ENCODE assay signal across 12 cellular contexts in genomic region chr7:77426521-77427051, GRCh38. TPM values are rescaled to one million over a fixed set of nuclear protein-coding genes. Genes with fewer than 3 reads are reported as not detected.
DNase-seq lines count a peak whose midpoint lies in the region; ATAC-seq and TF ChIP-seq lines count a peak whose summit lies in the region.
"Had no signal": no experiment of that assay in that cellular context is flagged by ENCODE, and none has a peak within 500 bp of the region (broad histone marks: within the 10 kb centered on the region; RNA-seq: fewer than 3 reads in every experiment).

No MANE protein-coding gene starts in this region.

- H3K4me2 ChIP-seq in PC-3 (ENCODE audit: low read length) = peak overlapping the region; percentile 80
- no peak overlapping the region for H3K4me2 ChIP-seq in parathyroid adenoma (ENCODE audit: low read length)

- peak overlapping the region; percentile 60 for H3K4me3 ChIP-seq in PC-3 (ENCODE audit: low read length)
- no peak overlapping the region for H3K4me3 ChIP-seq in parathyroid adenoma (ENCODE audit: low read depth, low read length)
- H3K4me3 ChIP-seq in CD4-positive, alpha-beta memory T cell (ENCODE audit: low read length in 2 of 2) = no peak overlapping the region

- peaks cover 0 to 3% of the 10 kb centered on the region in 2 donors for H3K27me3 Mint-ChIP-seq in CD4-positive, alpha-beta memory T cell

- POLR2A ChIA-PET in PC-3 (lab: Charles Lee; ENCODE audit: unreplicated experiment) = interaction anchor here (1.5 kb wide), 1 partner anchor 11 kb away, joined by 40 read pairs; no protein-coding TSS in a partner anchor
- POLR2A ChIA-PET in RWPE1 (lab: Yijun Ruan, JAX; ENCODE audit: low non-redundant PET) = no interaction called here
- POLR2A ChIA-PET in CD4-positive, alpha-beta memory T cell (lab: Charles Lee; ENCODE audit: partially characterized antibody) = no interaction called here

- no peak for ATAC-seq in PC-3
- ATAC-seq: stimulated activated naive CD8-positive, alpha-beta T cell treated with anti-CD3 and anti-CD28 coated beads, Interleukin-15, amount 100 ng/mL, for 72 hours had no signal

- H3K9me2 ChIP-seq in PC-3 (replicated peaks; ENCODE audit: low read length) = no peaks in the 10 kb centered on the region

- no peak for TF ChIP-seq CTCF in PC-3 (conservative IDR thresholded peaks at IDR 0.05; ENCODE audit: low read depth, low read length)
- no peak for TF ChIP-seq CTCF in parathyroid adenoma (IDR thresholded peaks at IDR 0.05)
- no peak for TF ChIP-seq CTCF in RWPE1 (conservative IDR thresholded peaks at IDR 0.05; ENCODE audit: low read depth)

- DNase-seq in ELF-1 (ENCODE audit: low read depth, low spot score) (peak; percentile 49), PC-3 (peak; percentile 26), fibroblast of peridontal ligament (ENCODE audit: extremely low read depth) (peak; percentile 66), posterior vena cava (ENCODE audit: low spot score) (no peak), RWPE1 (ENCODE audit: low spot score) (no peak), GOT3 (lab: John Stamatoyannopoulos, UW) (no peak)
- no peak for DNase-seq in CD4-positive, alpha-beta memory T cell
- DNase-seq: activated naive CD4-positive, alpha-beta T cell treated with anti-CD3 and anti-CD28 coated beads, Interleukin-2, amount 50 U/mL, for 16 hours; DMS79; glutamatergic neuron; stimulated activated naive CD8-positive, alpha-beta T cell treated with anti-CD3 and anti-CD28 coated beads, Interleukin-15, amount 100 ng/mL, for 72 hours had no signal

- H3K9ac ChIP-seq in PC-3 (ENCODE audit: low read length) = peak overlapping the region; percentile 64
- H3K9ac ChIP-seq in parathyroid adenoma = no peak overlapping the region

- H3K36me3 Mint-ChIP-seq in CD4-positive, alpha-beta memory T cell = no peaks in the 10 kb centered on the region

- H3K27me3 ChIP-seq in PC-3 (ENCODE audit: low read length) (no peaks in the 10 kb centered on the region), parathyroid adenoma (ENCODE audit: control insufficient read depth, insufficient read depth, low read length) (no peaks in the 10 kb centered on the region)
- no peaks in the 10 kb centered on the region for H3K27me3 ChIP-seq in CD4-positive, alpha-beta memory T cell (ENCODE audit: insufficient read depth, low read length)

- intact Hi-C loops in PC-3 (cut with micrococcal nuclease) = loop anchor here (5.0 to 10.0 kb wide), 2 partner anchors 52 to 111 kb away; partner anchors contain the start of gene PTPN12
- intact Hi-C loops in posterior vena cava (cut with DNase I) = no loop called here
- intact Hi-C loops in CD4-positive, alpha-beta memory T cell (cut with micrococcal nuclease) = no loop called here

- CTCF ChIA-PET in PC-3 (lab: Charles Lee) (interaction anchor here (0.7 kb wide), 1 partner anchor 112 kb away, joined by 3 read pairs; no protein-coding TSS in a partner anchor), RWPE1 (lab: Yijun Ruan, JAX) (no interaction called here)
- CTCF ChIA-PET in CD4-positive, alpha-beta memory T cell (lab: Charles Lee; ENCODE audit: partially characterized antibody) = interaction anchor here (1.9 kb wide), 1 partner anchor 225 kb away, joined by 5 read pairs; no protein-coding TSS in a partner anchor

- H2AFZ ChIP-seq in PC-3 (ENCODE audit: low read length) = peak overlapping the region; percentile 59
- H2AFZ ChIP-seq in parathyroid adenoma = peak overlapping the region; percentile 58

- H3K27ac Mint-ChIP-seq in CD4-positive, alpha-beta memory T cell = no peak overlapping the region

- H3F3A ChIP-seq in PC-3 (ENCODE audit: low read length, unreplicated experiment) = peaks cover 7% of the 10 kb centered on the region

- H3K9me3 ChIP-seq in PC-3 (ENCODE audit: low read length) (no peaks in the 10 kb centered on the region), parathyroid adenoma (ENCODE audit: control insufficient read depth, low read length) (no peaks in the 10 kb centered on the region)
- H3K9me3 ChIP-seq in CD4-positive, alpha-beta memory T cell (ENCODE audit: control insufficient read depth in 1 of 2, low read length in 2 of 2) = no peaks in the 10 kb centered on the region

- H3K79me2 ChIP-seq in PC-3 (ENCODE audit: low read length) (no peaks in the 10 kb centered on the region), parathyroid adenoma (no peaks in the 10 kb centered on the region)

- TSS peak; percentile 94 for BruUV-seq in PC-3 (replicated peaks; lab: Mats Ljungman, UMichigan)

- H3K4me3 Mint-ChIP-seq in CD4-positive, alpha-beta memory T cell = no peak overlapping the region
- H3K4me3 Mint-ChIP-seq: stimulated activated naive CD8-positive, alpha-beta T cell treated with anti-CD3 and anti-CD28 coated beads, Interleukin-15, amount 100 ng/mL, for 72 hours had no signal

- H3K36me3 ChIP-seq in PC-3 (ENCODE audit: low read depth, low read length) (no peaks in the 10 kb centered on the region), parathyroid adenoma (ENCODE audit: control insufficient read depth, insufficient read depth, low read length) (no peaks in the 10 kb centered on the region)
- no peaks in the 10 kb centered on the region for H3K36me3 ChIP-seq in CD4-positive, alpha-beta memory T cell (ENCODE audit: insufficient read depth, low read length)

- H4K20me1 ChIP-seq in PC-3 (ENCODE audit: low read length) = no peaks in the 10 kb centered on the region

- H3K4me1 ChIP-seq in PC-3 (ENCODE audit: insufficient read depth, low read length) (peaks cover 51% of the 10 kb centered on the region), parathyroid adenoma (peaks cover 5% of the 10 kb centered on the region)
- peaks cover 21% of the 10 kb centered on the region for H3K4me1 ChIP-seq in CD4-positive, alpha-beta memory T cell (ENCODE audit: insufficient read depth, low read length)

- no peaks in the 10 kb centered on the region for H3K9me3 Mint-ChIP-seq in CD4-positive, alpha-beta memory T cell
- H3K9me3 Mint-ChIP-seq: stimulated activated naive CD8-positive, alpha-beta T cell treated with anti-CD3 and anti-CD28 coated beads, Interleukin-15, amount 100 ng/mL, for 72 hours had no signal

- H3K27ac ChIP-seq in PC-3 (ENCODE audit: low read length) (peak overlapping the region; percentile 94), parathyroid adenoma (no peak overlapping the region), RWPE1 (no peak overlapping the region)
- no peak overlapping the region for H3K27ac ChIP-seq in CD4-positive, alpha-beta memory T cell (ENCODE audit: low read depth, low read length)

- H3K4me1 Mint-ChIP-seq in CD4-positive, alpha-beta memory T cell = peaks cover 9 to 22% (median 19%) of the 10 kb centered on the region in 4 donors

RNA-seq across cellular contexts. Expression of gene GSAP, which starts 10.4 kb away (rescaled TPM):
- total RNA-seq in PC-3 (2014; rRNA removed) (2.5 and 6.5 TPM in 2 replicates), posterior vena cava (10 to 100 TPM in 1 of 2 donors, 1 to 10 TPM in 1; 9.7 to 11.4 TPM)
- total RNA-seq in CD4-positive, alpha-beta memory T cell = 10 to 100 TPM; 20.5 to 22.0 TPM
- 10 to 100 TPM in 1 of 2 donors, 1 to 10 TPM in 1; 9.4 to 12.5 TPM for polyA plus RNA-seq in CD4-positive, alpha-beta memory T cell

Comparison
In these comparisons a context has a peak if more than half of its experiments do, and no peak if none do; other contexts are left out.
1. DNase-seq: peak in ELF-1 (single experiment), PC-3 (single experiment) and fibroblast of peridontal ligament (single experiment); none in posterior vena cava (single experiment), RWPE1 (single experiment), GOT3 (single experiment) and CD4-positive, alpha-beta memory T cell (0 of 5).